Comparison of ENCODE assay signal across 13 cellular contexts in genomic region chr12:120196363-120196762, GRCh38. TPM values are rescaled to one million over a fixed set of nuclear protein-coding genes. Genes with fewer than 3 reads are reported as not detected.
DNase-seq lines count a peak whose midpoint lies in the region; ATAC-seq, FAIRE-seq and TF ChIP-seq lines count a peak whose summit lies in the region.
"Had no signal": no experiment of that assay in that cellular context is flagged by ENCODE, and none has a peak within 500 bp of the region (broad histone marks: within the 10 kb centered on the region; RNA-seq: fewer than 3 reads in every experiment).

No MANE protein-coding gene starts in this region.

- H3K4me1 ChIP-seq in HepG2 (ENCODE audit: insufficient read depth, low read length) (peaks cover 67% of the 10 kb centered on the region), right lobe of liver (peaks cover 0 to 35% (median 14%) of the 10 kb centered on the region in 4 donors), Panc1 (ENCODE audit: control insufficient read depth, insufficient read depth, low read length) (peaks cover 31% of the 10 kb centered on the region)

- H3K9me3 ChIP-seq in HepG2 (ENCODE audit: low read length), result no peaks in the 10 kb centered on the region
- H3K9me3 ChIP-seq in right lobe of liver, result no peaks in the 10 kb centered on the region
- no peaks in the 10 kb centered on the region for H3K9me3 ChIP-seq in Panc1 (ENCODE audit: control insufficient read depth, insufficient read depth, low read depth, low read length)
- H3K9me3 ChIP-seq: ovary had no signal

- no peaks in the 10 kb centered on the region for H3K9me3 Mint-ChIP-seq in type B pancreatic cell

- BruUV-seq in HepG2 (replicated peaks; lab: Mats Ljungman, UMichigan) (no TSS peak), Panc1 (replicated peaks; lab: Mats Ljungman, UMichigan) (no TSS peak)

- TF ChIP-seq CTCF in HepG2 (CRISPR knock-in tag; IDR thresholded peaks at IDR 0.05) (no peak), right lobe of liver (IDR thresholded peaks at IDR 0.05) (no peak), Panc1 (IDR thresholded peaks at IDR 0.05) (no peak), type B pancreatic cell (conservative IDR thresholded peaks at IDR 0.05) (no peak)

- peak overlapping the region; percentile 60 for H3K4me3 Mint-ChIP-seq in type B pancreatic cell

- H3K4me1 Mint-ChIP-seq in type B pancreatic cell (ENCODE audit: unreplicated experiment), result peaks cover 26% of the 10 kb centered on the region

- peak overlapping the region; percentile 96; the same call in 1 of the 2 replicates for H3K4me2 ChIP-seq in HepG2 (ENCODE audit: low read depth, low read length)

- peaks cover 28% of the 10 kb centered on the region for H3K36me3 Mint-ChIP-seq in type B pancreatic cell

- peaks cover 6% of the 10 kb centered on the region for H3K27me3 Mint-ChIP-seq in type B pancreatic cell

- POLR2A ChIA-PET in HepG2 (lab: Yijun Ruan, JAX) (interaction anchor here (0.8 to 7.9 kb wide), 7 partner anchors 12 to 95 kb away, joined by 3 to 115 read pairs (median 9); partner anchors contain the start of genes RAB35 and RNU4-2), Panc1 (lab: Charles Lee) (interaction anchor here (0.5 to 1.0 kb wide), 3 partner anchors 95 to 636 kb away, joined by 3 to 9 read pairs (median 3); partner anchors contain the start of gene RNU4-2)

- ATAC-seq in HepG2 (no peak), right lobe of liver (no peak), Panc1 (no peak), GM18498 (IDR thresholded peaks at IDR 0.05; ENCODE audit: unreplicated experiment) (no peak), HG03342 (IDR thresholded peaks at IDR 0.05; ENCODE audit: unreplicated experiment) (no peak)

- no peak for TF ChIP-seq RAD21 in HepG2 (CRISPR knock-in tag; IDR thresholded peaks at IDR 0.05)

- no peak overlapping the region for H3K4me3 ChIP-seq in HepG2 (replicated peaks in 1 of 3; ENCODE audit: insufficient read depth in 1 of 3, low read depth in 2 of 3, low read length in 3 of 3)
- H3K4me3 ChIP-seq in right lobe of liver, result no peak overlapping the region
- H3K4me3 ChIP-seq in Panc1 (ENCODE audit: low read depth in 2 of 2, low read length in 2 of 2), result peak overlapping the region in 1 of 2 experiments; percentile 6; a peak in 1 of 4 replicates
- H3K4me3 ChIP-seq: ovary had no signal

- H3K27ac Mint-ChIP-seq in type B pancreatic cell, result peak overlapping the region; percentile 98

- no peak for FAIRE-seq in HepG2 (lab: Jason Lieb, UNC)
- FAIRE-seq: colon had no signal

- H2AFZ ChIP-seq in HepG2 (ENCODE audit: low read length), result no peak overlapping the region

- H4K20me1 ChIP-seq in HepG2 (ENCODE audit: insufficient read depth, low read length), result peaks cover 38% of the 10 kb centered on the region

- WGBS in HepG2 (ENCODE audit: low lambda C conversion rate), result 81% methylated on average over 1 of the region's 1 CpG
- 14% methylated on average over 1 of the region's 1 CpG for WGBS in right lobe of liver (ENCODE audit: insufficient coverage, low coverage, low lambda C conversion rate, missing lambda C conversion rate)

- CTCF ChIA-PET in HepG2 (lab: Yijun Ruan, JAX; ENCODE audit: low intra/inter-chr PET ratio, low total read pairs) (no interaction called here), Panc1 (lab: Charles Lee) (no interaction called here)

- TF ChIP-seq POLR2A in HepG2 (IDR thresholded peaks at IDR 0.05; ENCODE audit: insufficient read depth in 1 of 2, low read depth in 2 of 2, low read length in 2 of 2) (no peak), right lobe of liver (IDR thresholded peaks at IDR 0.05) (no peak)

- intact Hi-C loops in HepG2 (cut with micrococcal nuclease; ENCODE audit: unreplicated experiment), result no loop called here
- intact Hi-C loops in right lobe of liver (cut with DNase I), result no loop called here
- intact Hi-C loops in Panc1 (cut with micrococcal nuclease; ENCODE audit: unreplicated experiment), result no loop called here

- DNase-seq in HepG2 (ENCODE audit: low spot score) (no peak), right lobe of liver (no peak), Panc1 (ENCODE audit: low read depth, low spot score) (no peak), dedifferentiated amniotic fluid mesenchymal stem cell (ENCODE audit: extremely low spot score) (peak; percentile 14), type B pancreatic cell (ENCODE audit: extremely low spot score, unreplicated experiment) (no peak), NCI-H345 treated with DMSO at 0.1 percent for 48 hours (lab: John Stamatoyannopoulos, UW; ENCODE audit: unreplicated experiment) (no peak)
- DNase-seq: C1 segment of cervical spinal cord, NCI-H1105, ovary, T-helper 9 cell had no signal

- H3K36me3 ChIP-seq in HepG2 (replicated peaks in 1 of 2; ENCODE audit: control insufficient read depth in 1 of 2, insufficient read depth in 2 of 2, low read length in 2 of 2) (peaks cover 6 to 44% of the 10 kb centered on the region in 2 experiments), right lobe of liver (peaks cover 0 to 40% (median 27%) of the 10 kb centered on the region in 4 donors), Panc1 (ENCODE audit: control insufficient read depth, insufficient read depth, low read length) (peaks cover 30% of the 10 kb centered on the region)
- H3K36me3 ChIP-seq: ovary had no signal

- no peak overlapping the region for H3K9ac ChIP-seq in HepG2 (ENCODE audit: insufficient read depth, low read depth, low read length)

- H3K27ac ChIP-seq in HepG2 (ENCODE audit: extremely low read length, insufficient read depth, low read length), result peak overlapping the region; percentile 94
- no peak overlapping the region for H3K27ac ChIP-seq in right lobe of liver
- H3K27ac ChIP-seq in Panc1 (ENCODE audit: low read length), result peak overlapping the region; percentile 98

- in situ Hi-C loops in HepG2 (cut with HindIII; ENCODE audit: extremely low pct_ligation_motif_present, low pct_unique_long_range_greater_than_20kb) (no loop called here), Panc1 (cut with HindIII; ENCODE audit: low pct_unique_long_range_greater_than_20kb, low sequenced_read_pairs) (no loop called here)

- no peak for TF ChIP-seq EP300 in HepG2 (IDR thresholded peaks at IDR 0.05; ENCODE audit: low read depth in 2 of 2, low read length in 2 of 2)
- no peak for TF ChIP-seq EP300 in HepG2 (CRISPR knock-in tag; IDR thresholded peaks at IDR 0.05; ENCODE audit: borderline replicate concordance)

- peaks cover 67% of the 10 kb centered on the region for H3K79me2 ChIP-seq in HepG2 (ENCODE audit: insufficient read depth, low read length)

- H3K27me3 ChIP-seq in HepG2 (ENCODE audit: control insufficient read depth in 1 of 2, insufficient read depth in 2 of 2, low read length in 2 of 2), result no peaks in the 10 kb centered on the region; a peak in 1 of 5 replicates
- no peaks in the 10 kb centered on the region for H3K27me3 ChIP-seq in right lobe of liver
- no peaks in the 10 kb centered on the region for H3K27me3 ChIP-seq in Panc1 (ENCODE audit: control insufficient read depth, insufficient read depth, low read length)
- H3K27me3 ChIP-seq: ovary had no signal

RNA-seq across cellular contexts. Expression of gene GCN1, which starts 1.8 kb away (rescaled TPM):
- total RNA-seq in HepG2 (2016; rRNA removed; fragmentation: Illumina TruSeq; extraction: Trizol), result 66.7 and 83.0 TPM in 2 replicates
- total RNA-seq in HepG2 (2016; cell fraction: cytosol; rRNA removed; fragmentation: Illumina TruSeq; extraction: Trizol; ENCODE audit: low read depth), result 59.7 and 67.2 TPM in 2 replicates
- 56.9 and 87.0 TPM in 2 replicates for total RNA-seq in HepG2 (2016; cell fraction: insoluble cytoplasmic fraction; rRNA removed; fragmentation: Illumina TruSeq; extraction: Trizol)
- total RNA-seq in HepG2 (2016; cell fraction: membrane; rRNA removed; fragmentation: Illumina TruSeq; extraction: Trizol), result 19.6 and 22.1 TPM in 2 replicates
- total RNA-seq in HepG2 (2016; cell fraction: nucleus; rRNA removed; fragmentation: Illumina TruSeq; extraction: Trizol), result 125 and 128 TPM in 2 replicates
- 55.3 and 58.2 TPM in 2 replicates for polyA plus RNA-seq in HepG2 (2011; rRNA removed)
- 20.5 and 25.6 TPM in 2 replicates for polyA plus RNA-seq in HepG2 (2011; cell fraction: cytosol; rRNA removed)
- 394 and 725 TPM in 2 replicates for polyA plus RNA-seq in HepG2 (2011; cell fraction: nucleus; rRNA removed)
- polyA plus RNA-seq in HepG2 (2012), result 47.0 and 60.6 TPM in 2 replicates
- 1.8 and 2.1 TPM in 2 replicates for polyA plus RNA-seq in HepG2 (2016; cell fraction: cytosol; fragmentation: Illumina TruSeq; extraction: Trizol; ENCODE audit: low read depth)
- 33.5 and 45.5 TPM in 2 replicates for polyA plus RNA-seq in HepG2 (2016; cell fraction: insoluble cytoplasmic fraction; fragmentation: Illumina TruSeq; extraction: Trizol; ENCODE audit: low read depth)
- 4.1 and 5.4 TPM in 2 replicates for polyA plus RNA-seq in HepG2 (2016; cell fraction: membrane; fragmentation: Illumina TruSeq; extraction: Trizol; ENCODE audit: low read depth)
- polyA plus RNA-seq in HepG2 (2016; cell fraction: nucleus; fragmentation: Illumina TruSeq; extraction: Trizol; ENCODE audit: insufficient read depth, low read depth), result 177 and 198 TPM in 2 replicates
- 204 and 255 TPM in 2 replicates for polyA minus RNA-seq in HepG2 (2011; rRNA and poly(A)+ RNA removed; ENCODE audit: low replicate concordance)
- polyA minus RNA-seq in HepG2 (2011; cell fraction: cytosol; rRNA and poly(A)+ RNA removed), result 59.8 and 61.6 TPM in 2 replicates
- 229 and 237 TPM in 2 replicates for polyA minus RNA-seq in HepG2 (2011; cell fraction: nucleus; rRNA and poly(A)+ RNA removed)
- 10 to 100 TPM; 29.9 to 62.8 (median 39.4) TPM for total RNA-seq in right lobe of liver
- total RNA-seq in Panc1 (2021; ENCODE audit: unreplicated experiment), result 175 TPM
- 125 TPM for polyA plus RNA-seq in Panc1 (2012; ENCODE audit: insufficient read length)
- total RNA-seq in type B pancreatic cell (ENCODE audit: low replicate concordance), result 114 and 130 TPM in 2 replicates

RNA-seq across cellular contexts. Expression of gene RPLP0, which starts 4.5 kb away (rescaled TPM):
- total RNA-seq in HepG2 (2016; rRNA removed; fragmentation: Illumina TruSeq; extraction: Trizol) (2,915 and 3,025 TPM in 2 replicates), right lobe of liver (1,000 to 10,000 TPM in 2 of 6 experiments, 100 to 1,000 TPM in 4; 549 to 1,070 (median 665) TPM), Panc1 (2021; ENCODE audit: unreplicated experiment) (2,628 TPM), type B pancreatic cell (ENCODE audit: low replicate concordance) (2,585 and 2,806 TPM in 2 replicates)
- total RNA-seq in HepG2 (2016; cell fraction: cytosol; rRNA removed; fragmentation: Illumina TruSeq; extraction: Trizol; ENCODE audit: low read depth), result 12,942 and 14,844 TPM in 2 replicates
- 2,993 and 3,024 TPM in 2 replicates for total RNA-seq in HepG2 (2016; cell fraction: insoluble cytoplasmic fraction; rRNA removed; fragmentation: Illumina TruSeq; extraction: Trizol)
- total RNA-seq in HepG2 (2016; cell fraction: membrane; rRNA removed; fragmentation: Illumina TruSeq; extraction: Trizol), result 11,359 and 11,757 TPM in 2 replicates
- 1,126 and 1,259 TPM in 2 replicates for total RNA-seq in HepG2 (2016; cell fraction: nucleus; rRNA removed; fragmentation: Illumina TruSeq; extraction: Trizol)
- polyA plus RNA-seq in HepG2 (2011; rRNA removed), result 5,570 and 6,229 TPM in 2 replicates
- polyA plus RNA-seq in HepG2 (2011; cell fraction: cytosol; rRNA removed), result 8,040 and 9,457 TPM in 2 replicates
- 2,511 and 2,559 TPM in 2 replicates for polyA plus RNA-seq in HepG2 (2011; cell fraction: nucleus; rRNA removed)
- 2,582 and 3,579 TPM in 2 replicates for polyA plus RNA-seq in HepG2 (2012)
- 15,203 and 16,637 TPM in 2 replicates for polyA plus RNA-seq in HepG2 (2016; cell fraction: cytosol; fragmentation: Illumina TruSeq; extraction: Trizol; ENCODE audit: low read depth)
- 2,845 and 2,926 TPM in 2 replicates for polyA plus RNA-seq in HepG2 (2016; cell fraction: insoluble cytoplasmic fraction; fragmentation: Illumina TruSeq; extraction: Trizol; ENCODE audit: low read depth)
- polyA plus RNA-seq in HepG2 (2016; cell fraction: membrane; fragmentation: Illumina TruSeq; extraction: Trizol; ENCODE audit: low read depth), result 10,153 and 10,714 TPM in 2 replicates
- 1,939 and 1,982 TPM in 2 replicates for polyA plus RNA-seq in HepG2 (2016; cell fraction: nucleus; fragmentation: Illumina TruSeq; extraction: Trizol; ENCODE audit: insufficient read depth, low read depth)
- 4,147 and 6,586 TPM in 2 replicates for polyA minus RNA-seq in HepG2 (2011; rRNA and poly(A)+ RNA removed; ENCODE audit: low replicate concordance)
- 1,238 and 1,297 TPM in 2 replicates for polyA minus RNA-seq in HepG2 (2011; cell fraction: cytosol; rRNA and poly(A)+ RNA removed)
- polyA minus RNA-seq in HepG2 (2011; cell fraction: nucleus; rRNA and poly(A)+ RNA removed), result 657 and 805 TPM in 2 replicates
- polyA plus RNA-seq in Panc1 (2012; ENCODE audit: insufficient read length), result 4,062 TPM

Comparison
In these comparisons a context has a peak if more than half of its experiments do, and no peak if none do; other contexts are left out.
1. H3K27ac ChIP-seq: peak in HepG2 (single experiment) and Panc1 (single experiment); none in right lobe of liver (0 of 3).